ENCODE assay signal across 12 cellular contexts in genomic region chr3:136932518-136932917, GRCh38. TPM values are rescaled to one million over a fixed set of nuclear protein-coding genes. Genes with fewer than 3 reads are reported as not detected.
DNase-seq lines count a peak whose midpoint lies in the region; ATAC-seq, FAIRE-seq and TF ChIP-seq lines count a peak whose summit lies in the region.
"Had no signal": no experiment of that assay in that cellular context is flagged by ENCODE, and none has a peak within 500 bp of the region (broad histone marks: within the 10 kb centered on the region; RNA-seq: fewer than 3 reads in every experiment).

No MANE protein-coding gene starts in this region.

- H3K4me1 Mint-ChIP-seq in T-helper 1 cell treated with Interleukin-12 subunit alpha and Interleukin-12 subunit beta and Interleukin-4 antibody, amounts not matched to agents 30 μg/mL and 1 μg/mL, for 36 hours (ENCODE audit: low read depth) = peaks cover 45% of the 10 kb centered on the region

- no peak overlapping the region for H3K4me2 ChIP-seq in keratinocyte (ENCODE audit: control insufficient read depth, extremely low read depth, insufficient read depth, low read depth, low read length)

- H3K9ac ChIP-seq in keratinocyte (ENCODE audit: control insufficient read depth, extremely low read depth, insufficient read depth, low read length) = no peak overlapping the region

- no peaks in the 10 kb centered on the region for H3K9me3 ChIP-seq in keratinocyte (ENCODE audit: control insufficient read depth, low read depth, low read length)
- H3K9me3 ChIP-seq: upper lobe of left lung had no signal

- H3K36me3 Mint-ChIP-seq in T-helper 1 cell treated with Interleukin-12 subunit alpha and Interleukin-12 subunit beta and Interleukin-4 antibody, amounts not matched to agents 30 μg/mL and 1 μg/mL, for 36 hours (ENCODE audit: low read depth) = peaks cover 52% of the 10 kb centered on the region

- no peaks in the 10 kb centered on the region for H3K27me3 Mint-ChIP-seq in T-helper 1 cell treated with Interleukin-12 subunit alpha and Interleukin-12 subunit beta and Interleukin-4 antibody, amounts not matched to agents 30 μg/mL and 1 μg/mL, for 36 hours (ENCODE audit: low read depth)
- H3K27me3 Mint-ChIP-seq: activated CD8-positive, alpha-beta memory T cell treated with anti-CD3 and anti-CD28 coated beads, Interleukin-2, amount 10 ng/mL, durations not matched to agents 7 days and 5 days had no signal

- H3K27ac Mint-ChIP-seq in T-helper 1 cell treated with Interleukin-12 subunit alpha and Interleukin-12 subunit beta and Interleukin-4 antibody, amounts not matched to agents 30 μg/mL and 1 μg/mL, for 36 hours = peak overlapping the region; percentile 78
- H3K27ac Mint-ChIP-seq: activated CD8-positive, alpha-beta memory T cell treated with anti-CD3 and anti-CD28 coated beads, Interleukin-2, amount 10 ng/mL, durations not matched to agents 7 days and 5 days had no signal

- peak; percentile 34 for FAIRE-seq in keratinocyte (lab: Jason Lieb, UNC)

- H3K27ac ChIP-seq in keratinocyte (ENCODE audit: control insufficient read depth, insufficient read depth, low read length) = peak overlapping the region; percentile 16

- peak; percentile 57 for ATAC-seq in GM18907 (IDR thresholded peaks at IDR 0.05; ENCODE audit: unreplicated experiment)
- ATAC-seq in HG02840 (IDR thresholded peaks at IDR 0.05; ENCODE audit: low FRiP score, unreplicated experiment) = no peak
- ATAC-seq: activated CD8-positive, alpha-beta memory T cell treated with anti-CD3 and anti-CD28 coated beads, Interleukin-2, amount 10 ng/mL, durations not matched to agents 7 days and 5 days had no signal

- peaks cover 24% of the 10 kb centered on the region for H3K79me2 ChIP-seq in keratinocyte (ENCODE audit: control insufficient read depth, insufficient read depth, low read length)

- dilution Hi-C loops in keratinocyte (cut with MboI; ENCODE audit: extremely low pct_ligation_motif_present, low sequenced_read_pairs) = no loop called here

- peaks cover 24% of the 10 kb centered on the region for H3K4me1 ChIP-seq in keratinocyte (ENCODE audit: control insufficient read depth, extremely low read depth, insufficient read depth, low read length)

- H3K36me3 ChIP-seq in keratinocyte (ENCODE audit: control insufficient read depth in 2 of 2, extremely low read depth in 1 of 2, insufficient read depth in 2 of 2, low read length in 2 of 2) = no peaks in the 10 kb centered on the region

- DNase-seq in CD1c-positive myeloid dendritic cell (ENCODE audit: extremely low spot score) (peak; percentile 81), keratinocyte (ENCODE audit: low read depth, low spot score) (no peak), NCI-H2081 treated with DMSO at 0.1 percent for 48 hours (lab: John Stamatoyannopoulos, UW) (no peak), hepatic stellate cell (ENCODE audit: low spot score) (no peak), EL (no peak)
- DNase-seq: activated CD8-positive, alpha-beta memory T cell treated with anti-CD3 and anti-CD28 coated beads, Interleukin-2, amount 10 ng/mL, durations not matched to agents 7 days and 5 days; NCI-H510A treated with DMSO at 0.1 percent for 48 hours; nucleus accumbens; upper lobe of left lung had no signal

- H4K20me1 ChIP-seq in keratinocyte (ENCODE audit: control insufficient read depth, extremely low read depth, insufficient read depth, low read length) = no peaks in the 10 kb centered on the region

- H2AFZ ChIP-seq in keratinocyte (ENCODE audit: control insufficient read depth, low read length) = no peak overlapping the region

- peak overlapping the region; percentile 27 for H3K4me3 Mint-ChIP-seq in T-helper 1 cell treated with Interleukin-12 subunit alpha and Interleukin-12 subunit beta and Interleukin-4 antibody, amounts not matched to agents 30 μg/mL and 1 μg/mL, for 36 hours
- H3K4me3 Mint-ChIP-seq: activated CD8-positive, alpha-beta memory T cell treated with anti-CD3 and anti-CD28 coated beads, Interleukin-2, amount 10 ng/mL, durations not matched to agents 7 days and 5 days had no signal

- no peak for TF ChIP-seq CTCF in keratinocyte (optimal IDR thresholded peaks at IDR 0.05 in 1 of 3, IDR thresholded peaks at IDR 0.05 in 1 of 3, conservative IDR thresholded peaks at IDR 0.05 in 1 of 3; ENCODE audit: extremely low read depth in 1 of 3, insufficient read depth in 2 of 3, low read length in 3 of 3)

- H3K27me3 ChIP-seq in keratinocyte (ENCODE audit: control insufficient read depth, extremely low read depth, insufficient read depth, low read length) = no peaks in the 10 kb centered on the region
- H3K27me3 ChIP-seq: upper lobe of left lung had no signal

- no peaks in the 10 kb centered on the region for H3K9me1 ChIP-seq in keratinocyte (ENCODE audit: control insufficient read depth, extremely low read depth, insufficient read depth, low read length)

- no peak overlapping the region for H3K4me3 ChIP-seq in keratinocyte (ENCODE audit: control insufficient read depth in 2 of 3, extremely low read depth in 1 of 3, insufficient read depth in 2 of 3, low read depth in 1 of 3, low read length in 3 of 3)

- peaks cover 8% of the 10 kb centered on the region for H3K9me3 Mint-ChIP-seq in T-helper 1 cell treated with Interleukin-12 subunit alpha and Interleukin-12 subunit beta and Interleukin-4 antibody, amounts not matched to agents 30 μg/mL and 1 μg/mL, for 36 hours

RNA-seq across cellular contexts. Expression of gene IL20RB, which starts 25.3 kb away (rescaled TPM):
- 192 to 319 TPM (median 239 TPM) in 3 replicates for polyA plus RNA-seq in keratinocyte
- polyA plus RNA-seq in keratinocyte (2011; ENCODE audit: low read depth) = 184 TPM
- polyA plus RNA-seq in keratinocyte (2011; cell fraction: cytosol; rRNA removed) = 225 and 262 TPM in 2 replicates
- 370 and 408 TPM in 2 replicates for polyA plus RNA-seq in keratinocyte (2011; cell fraction: nucleus; rRNA removed)
- 146 and 323 TPM in 2 replicates for polyA plus RNA-seq in keratinocyte (2012; ENCODE audit: low replicate concordance)
- 130 to 258 TPM (median 162 TPM) in 3 replicates for polyA minus RNA-seq in keratinocyte
- polyA minus RNA-seq in keratinocyte (2011; cell fraction: cytosol; rRNA and poly(A)+ RNA removed) = 91.5 TPM
- 103 and 179 TPM in 2 replicates for polyA minus RNA-seq in keratinocyte (2011; cell fraction: nucleus; rRNA and poly(A)+ RNA removed)
